10 cellular contexts compared by ENCODE assay signal in the genomic region with DNA sequence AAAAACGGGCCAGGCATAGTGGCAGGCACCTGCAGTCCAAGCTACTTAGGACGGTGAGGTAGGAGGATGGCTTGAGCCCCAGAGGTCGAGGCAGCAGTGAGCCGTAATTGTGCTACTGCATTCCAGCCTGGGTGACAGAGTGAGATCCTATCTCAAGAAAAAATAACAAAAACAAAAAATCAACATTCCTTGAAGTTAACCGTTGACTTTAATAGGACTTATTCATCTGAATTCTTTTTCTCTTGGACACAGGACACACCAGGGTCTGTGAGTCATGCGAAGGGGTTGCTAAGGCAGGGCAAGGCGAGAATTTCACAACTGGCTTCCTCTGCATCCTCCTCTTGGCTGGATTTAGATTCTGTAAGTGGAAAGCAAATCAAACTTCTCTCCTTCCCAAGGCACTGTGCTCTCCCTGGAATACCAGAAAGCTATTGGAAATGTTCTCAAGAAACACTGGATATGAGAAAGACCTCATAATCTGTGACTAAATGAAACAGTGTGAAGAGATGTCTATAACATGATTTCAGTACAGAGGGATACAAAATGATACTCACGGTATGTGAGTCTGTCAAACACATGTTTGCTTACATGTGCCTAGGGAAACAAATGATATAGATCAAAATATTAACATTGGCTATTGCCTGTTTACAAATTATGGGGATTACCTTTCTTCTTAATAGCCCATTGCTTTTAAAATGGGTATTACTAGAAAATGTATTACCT.
DNase-seq lines count a peak whose midpoint lies in the region; TF ChIP-seq lines count a peak whose summit lies in the region.
"Had no signal": no experiment of that assay in that cellular context is flagged by ENCODE, and none has a peak within 500 bp of the region (broad histone marks: within the 10 kb centered on the region; RNA-seq: fewer than 3 reads in every experiment).

No MANE protein-coding gene starts in this region.

- in situ Hi-C loops in astrocyte of the spinal cord (cut with HindIII; ENCODE audit: low sequenced_read_pairs), result no loop called here

- H3K4me1 ChIP-seq in mesodermal cell (ENCODE audit: control insufficient read depth, insufficient read depth, low read length, poor library complexity, severe bottlenecking), result peaks cover 22% of the 10 kb centered on the region

- 72 to 88% methylated on average over 3 to 6 of the region's 8 CpGs for WGBS in mesodermal cell (ENCODE audit: insufficient coverage in 2 of 2), 2 experiments

- peak; percentile 87 for DNase-seq in AG20443 (ENCODE audit: low spot score)
- DNase-seq in LHCN-M2 (ENCODE audit: low read depth), result peak; percentile 96
- peak; percentile 96 for DNase-seq in astrocyte of the spinal cord (ENCODE audit: low read depth, low spot score)
- no peak for DNase-seq in activated naive CD4-positive, alpha-beta T cell treated with Interleukin-2 at 50 U/mL for 16 hours
- no peak for DNase-seq in SHP77 (lab: John Stamatoyannopoulos, UW)
- no peak for DNase-seq in activated CD4-positive, alpha-beta T cell treated with anti-CD3 and anti-CD28 coated beads, Interleukin-2, amount 50 U/mL, for 4 hours
- DNase-seq in effector CD8-positive, alpha-beta T cell (lab: John Stamatoyannopoulos, UW), result no peak
- DNase-seq: activated CD8-positive, alpha-beta memory T cell treated with anti-CD3 and anti-CD28 coated beads, Interleukin-2, amount 50 U/mL, for 4 hours; NCI-H1092 treated with DMSO at 0.1 percent for 48 hours had no signal

- H3K36me3 ChIP-seq in mesodermal cell (ENCODE audit: control insufficient read depth, insufficient read depth, low read length), result peaks cover 5% of the 10 kb centered on the region

- H3K9me3 ChIP-seq in mesodermal cell (ENCODE audit: control insufficient read depth, low read length), result no peaks in the 10 kb centered on the region

- no peak for TF ChIP-seq CTCF in astrocyte of the spinal cord (IDR thresholded peaks at IDR 0.05; ENCODE audit: low read depth, low read length)

- peak overlapping the region; percentile 69 for H3K27ac ChIP-seq in mesodermal cell (ENCODE audit: low read depth, low read length, severe bottlenecking)

- H3K4me3 ChIP-seq in astrocyte of the spinal cord (ENCODE audit: low read depth, low read length) (no peak overlapping the region), mesodermal cell (ENCODE audit: extremely low read depth, insufficient read depth, low read length, poor library complexity, severe bottlenecking) (no peak overlapping the region)

Comparison
In these comparisons a context has a peak if more than half of its experiments do, and no peak if none do; other contexts are left out.
1. DNase-seq: peak in AG20443 (single experiment), LHCN-M2 (single experiment) and astrocyte of the spinal cord (single experiment); none in activated naive CD4-positive, alpha-beta T cell treated with Interleukin-2 at 50 U/mL for 16 hours (single experiment), SHP77 (0 of 2), activated CD4-positive, alpha-beta T cell treated with anti-CD3 and anti-CD28 coated beads, Interleukin-2, amount 50 U/mL, for 4 hours (0 of 2) and effector CD8-positive, alpha-beta T cell (single experiment).